In the genomic region with DNA sequence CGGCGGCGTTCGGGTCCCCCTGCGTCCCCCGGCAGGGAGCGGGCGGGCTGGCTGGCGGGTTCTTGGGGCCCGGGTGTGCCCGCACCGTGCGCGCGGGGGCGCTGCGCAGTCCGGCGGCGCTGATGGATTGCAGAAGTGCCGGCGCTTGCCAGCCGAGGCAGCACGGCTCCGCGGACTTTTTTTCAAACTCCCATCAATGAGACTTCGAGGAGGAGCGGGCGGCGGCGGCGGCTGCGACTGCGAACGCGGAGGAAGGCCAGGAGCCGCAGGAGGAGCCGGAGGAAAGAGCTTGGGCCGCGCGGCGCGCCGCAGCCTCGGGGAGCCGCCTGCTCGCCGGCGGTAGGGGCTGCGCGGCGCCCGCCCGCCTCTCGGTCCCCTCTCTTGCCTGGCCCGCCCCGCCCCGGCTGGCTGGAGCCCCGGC, we compare ENCODE assay signal across 1 cellular context.
TF ChIP-seq lines count a peak whose summit lies in the region.

A gene (plus strand): TSS at position 119 of the 421 bp plus-strand sequence. CDS start 61,453 bp downstream, outside the sequence.

TF ChIP-seq in K562, 482 proteins besides CTCF, POLR2A, EP300 and RAD21 (continued from another document):
- TF ChIP-seq, protein P1, sequence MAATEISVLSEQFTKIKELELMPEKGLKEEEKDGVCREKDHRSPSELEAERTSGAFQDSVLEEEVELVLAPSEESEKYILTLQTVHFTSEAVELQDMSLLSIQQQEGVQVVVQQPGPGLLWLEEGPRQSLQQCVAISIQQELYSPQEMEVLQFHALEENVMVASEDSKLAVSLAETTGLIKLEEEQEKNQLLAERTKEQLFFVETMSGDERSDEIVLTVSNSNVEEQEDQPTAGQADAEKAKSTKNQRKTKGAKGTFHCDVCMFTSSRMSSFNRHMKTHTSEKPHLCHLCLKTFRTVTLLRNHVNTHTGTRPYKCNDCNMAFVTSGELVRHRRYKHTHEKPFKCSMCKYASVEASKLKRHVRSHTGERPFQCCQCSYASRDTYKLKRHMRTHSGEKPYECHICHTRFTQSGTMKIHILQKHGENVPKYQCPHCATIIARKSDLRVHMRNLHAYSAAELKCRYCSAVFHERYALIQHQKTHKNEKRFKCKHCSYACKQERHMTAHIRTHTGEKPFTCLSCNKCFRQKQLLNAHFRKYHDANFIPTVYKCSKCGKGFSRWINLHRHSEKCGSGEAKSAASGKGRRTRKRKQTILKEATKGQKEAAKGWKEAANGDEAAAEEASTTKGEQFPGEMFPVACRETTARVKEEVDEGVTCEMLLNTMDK (IDR thresholded peaks at IDR 0.05; ENCODE audit: borderline replicate concordance, insufficient read depth, low read depth, low read length, poor library complexity, severe bottlenecking) = peak; percentile 70
- TF ChIP-seq SPI1 (IDR thresholded peaks at IDR 0.05; ENCODE audit: borderline replicate concordance, low read depth, low read length) (peak; percentile 67), TCF3 (CRISPR knock-in tag; IDR thresholded peaks at IDR 0.05) (no peak), SMC3 (conservative IDR thresholded peaks at IDR 0.05; ENCODE audit: insufficient read depth, low read depth, low read length) (0 out of 2 replicates have a peak, but pooled peaks have one; percentile 15), ZNF384 (IDR thresholded peaks at IDR 0.05; ENCODE audit: low read depth, low read length) (peak; percentile 59), RB1 (IDR thresholded peaks at IDR 0.05; ENCODE audit: low read depth) (peak; percentile 41; the same call in 1 of the 2 replicates), NRF1 (conservative IDR thresholded peaks at IDR 0.05 in 1 of 2, IDR thresholded peaks at IDR 0.05 in 1 of 2) (peak; percentile 37 to 57; a peak in 2 of 4 replicates), MEIS2 (IDR thresholded peaks at IDR 0.05; ENCODE audit: partially characterized antibody) (peak; percentile 44)
- TF ChIP-seq, protein P2, sequence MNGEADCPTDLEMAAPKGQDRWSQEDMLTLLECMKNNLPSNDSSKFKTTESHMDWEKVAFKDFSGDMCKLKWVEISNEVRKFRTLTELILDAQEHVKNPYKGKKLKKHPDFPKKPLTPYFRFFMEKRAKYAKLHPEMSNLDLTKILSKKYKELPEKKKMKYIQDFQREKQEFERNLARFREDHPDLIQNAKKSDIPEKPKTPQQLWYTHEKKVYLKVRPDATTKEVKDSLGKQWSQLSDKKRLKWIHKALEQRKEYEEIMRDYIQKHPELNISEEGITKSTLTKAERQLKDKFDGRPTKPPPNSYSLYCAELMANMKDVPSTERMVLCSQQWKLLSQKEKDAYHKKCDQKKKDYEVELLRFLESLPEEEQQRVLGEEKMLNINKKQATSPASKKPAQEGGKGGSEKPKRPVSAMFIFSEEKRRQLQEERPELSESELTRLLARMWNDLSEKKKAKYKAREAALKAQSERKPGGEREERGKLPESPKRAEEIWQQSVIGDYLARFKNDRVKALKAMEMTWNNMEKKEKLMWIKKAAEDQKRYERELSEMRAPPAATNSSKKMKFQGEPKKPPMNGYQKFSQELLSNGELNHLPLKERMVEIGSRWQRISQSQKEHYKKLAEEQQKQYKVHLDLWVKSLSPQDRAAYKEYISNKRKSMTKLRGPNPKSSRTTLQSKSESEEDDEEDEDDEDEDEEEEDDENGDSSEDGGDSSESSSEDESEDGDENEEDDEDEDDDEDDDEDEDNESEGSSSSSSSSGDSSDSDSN (IDR thresholded peaks at IDR 0.05; ENCODE audit: borderline replicate concordance in 1 of 2, low read depth in 2 of 2, low read length in 2 of 2) = 0 out of 4 replicates have a peak, but pooled peaks of 1 of the 2 experiments have one; percentile 44
